ENCODE assay signal across 12 cellular contexts in the genomic region with DNA sequence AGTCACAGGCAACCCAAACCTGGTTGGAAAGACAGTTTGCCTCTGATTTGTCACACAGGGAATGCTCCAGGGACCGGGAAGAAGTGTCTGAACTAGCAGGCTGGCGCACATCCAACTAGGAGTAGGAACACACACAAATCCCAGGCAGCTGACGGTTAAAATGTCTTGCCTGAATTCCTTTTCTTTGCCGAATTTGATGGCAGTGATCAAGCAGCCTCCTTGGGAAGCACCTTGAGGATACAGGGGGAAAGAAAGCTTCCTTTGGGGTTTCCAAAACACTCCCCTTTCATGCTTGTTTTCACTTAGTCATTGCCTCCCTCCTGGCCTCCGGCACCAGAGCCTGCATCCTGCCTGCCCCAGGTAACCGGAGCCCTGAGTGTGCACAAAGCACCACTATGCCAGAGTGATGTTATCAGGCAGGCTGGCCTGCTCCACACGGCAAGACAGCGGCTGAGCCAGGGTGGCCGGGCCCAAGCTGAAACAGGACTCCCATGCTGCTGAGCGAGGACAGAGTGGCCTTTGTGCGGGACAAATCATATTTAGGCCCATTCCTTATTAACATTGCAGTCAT.
DNase-seq lines count a peak whose midpoint lies in the region; ATAC-seq and TF ChIP-seq lines count a peak whose summit lies in the region.
"Had no signal": no experiment of that assay in that cellular context is flagged by ENCODE, and none has a peak within 500 bp of the region (broad histone marks: within the 10 kb centered on the region; RNA-seq: fewer than 3 reads in every experiment).

No MANE protein-coding gene starts in this region.

- DNase-seq in DMS 273 (lab: John Stamatoyannopoulos, UW; ENCODE audit: unreplicated experiment): peak; percentile 85
- peak; percentile 92 for DNase-seq in NCI-H1092 treated with DMSO at 0.1 percent for 48 hours (lab: John Stamatoyannopoulos, UW)
- peak; percentile 61 for DNase-seq in RWPE1 (ENCODE audit: low spot score)
- DNase-seq in left kidney (ENCODE audit: low read depth, low spot score): peak; percentile 83
- DNase-seq in caudate nucleus (lab: John Stamatoyannopoulos, UW): no peak
- no peak for DNase-seq in NCI-H1048 (lab: John Stamatoyannopoulos, UW)
- no peak for DNase-seq in inferior parietal cortex (ENCODE audit: extremely low spot score)
- DNase-seq: activated CD4-positive, alpha-beta memory T cell treated with anti-CD3 and anti-CD28 coated beads, Interleukin-2, amount 10 ng/mL, durations not matched to agents 7 days and 5 days; activated naive CD8-positive, alpha-beta T cell treated with anti-CD3 and anti-CD28 coated beads, Interleukin-2, amount 50 U/mL, for 24 hours; IMR-90; tibial artery had no signal

- no peak for ATAC-seq in HG03039 (IDR thresholded peaks at IDR 0.05; ENCODE audit: unreplicated experiment)
- ATAC-seq: activated naive CD8-positive, alpha-beta T cell treated with anti-CD3 and anti-CD28 coated beads, Interleukin-2, amount 50 U/mL, for 24 hours had no signal

- no peak for TF ChIP-seq CTCF in RWPE1 (conservative IDR thresholded peaks at IDR 0.05; ENCODE audit: low read depth)

- POLR2A ChIA-PET in RWPE1 (lab: Yijun Ruan, JAX; ENCODE audit: low non-redundant PET): no interaction called here

- CTCF ChIA-PET in RWPE1 (lab: Yijun Ruan, JAX): interaction anchor here (0.7 to 1.0 kb wide), 5 partner anchors 18 to 1898 kb away, joined by 3 to 5 read pairs (median 4); no protein-coding TSS in a partner anchor

- H3K27ac ChIP-seq in RWPE1 (no peak overlapping the region; the same call in 1 of the 2 replicates), caudate nucleus (ENCODE audit: low read depth, low read length) (no peak overlapping the region)
- H3K27ac ChIP-seq: tibial artery had no signal

Comparison
In these comparisons a context has a peak if more than half of its experiments do, and no peak if none do; other contexts are left out.
1. DNase-seq: peak in DMS 273 (single experiment), NCI-H1092 treated with DMSO at 0.1 percent for 48 hours (single experiment), RWPE1 (single experiment) and left kidney (single experiment); none in caudate nucleus (0 of 61), NCI-H1048 (single experiment) and inferior parietal cortex (single experiment).